ENCODE assay signal across 1 cellular context in the genomic region with DNA sequence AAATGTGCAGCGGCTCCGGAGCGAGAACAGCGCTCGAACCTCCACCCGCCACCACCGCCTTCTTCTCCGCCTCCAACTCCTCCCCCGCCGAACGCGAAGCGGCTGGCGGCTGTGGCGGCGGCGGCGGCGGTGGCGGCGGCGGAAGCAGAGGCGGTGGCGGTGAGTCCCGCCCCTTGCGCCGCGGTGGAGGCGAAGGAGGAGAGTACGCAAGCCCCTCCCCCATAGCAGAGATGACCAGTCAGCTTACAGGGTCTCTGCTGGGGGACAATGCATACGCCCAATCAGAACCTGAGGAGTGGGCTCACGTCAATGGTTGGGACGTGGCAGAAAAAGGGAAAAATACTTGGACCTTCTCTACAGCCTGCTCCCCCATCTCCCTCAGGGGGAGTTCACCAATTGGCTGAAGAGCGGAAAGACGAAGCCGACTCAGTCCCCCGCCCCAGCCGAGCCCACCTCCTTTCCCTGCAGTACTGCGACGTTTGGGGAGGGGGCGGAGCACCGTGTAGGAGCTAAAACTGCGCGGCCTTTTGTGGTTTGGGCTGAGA.
TF ChIP-seq lines count a peak whose summit lies in the region.

A gene with protein sequence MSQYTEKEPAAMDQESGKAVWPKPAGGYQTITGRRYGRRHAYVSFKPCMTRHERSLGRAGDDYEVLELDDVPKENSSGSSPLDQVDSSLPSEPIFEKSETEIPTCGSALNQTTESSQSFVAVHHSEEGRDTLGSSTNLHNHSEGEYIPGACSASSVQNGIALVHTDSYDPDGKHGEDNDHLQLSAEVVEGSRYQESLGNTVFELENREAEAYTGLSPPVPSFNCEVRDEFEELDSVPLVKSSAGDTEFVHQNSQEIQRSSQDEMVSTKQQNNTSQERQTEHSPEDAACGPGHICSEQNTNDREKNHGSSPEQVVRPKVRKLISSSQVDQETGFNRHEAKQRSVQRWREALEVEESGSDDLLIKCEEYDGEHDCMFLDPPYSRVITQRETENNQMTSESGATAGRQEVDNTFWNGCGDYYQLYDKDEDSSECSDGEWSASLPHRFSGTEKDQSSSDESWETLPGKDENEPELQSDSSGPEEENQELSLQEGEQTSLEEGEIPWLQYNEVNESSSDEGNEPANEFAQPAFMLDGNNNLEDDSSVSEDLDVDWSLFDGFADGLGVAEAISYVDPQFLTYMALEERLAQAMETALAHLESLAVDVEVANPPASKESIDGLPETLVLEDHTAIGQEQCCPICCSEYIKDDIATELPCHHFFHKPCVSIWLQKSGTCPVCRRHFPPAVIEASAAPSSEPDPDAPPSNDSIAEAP (minus strand): TSS at position 131 of the 545 bp plus-strand sequence. CDS start 26,541 bp downstream, outside the sequence.

TF ChIP-seq in K562, 482 proteins besides CTCF, POLR2A, EP300 and RAD21 (continued from another document and continues in another):
- TF ChIP-seq FOXP4 (CRISPR knock-in tag; IDR thresholded peaks at IDR 0.05; ENCODE audit: borderline replicate concordance) = no peak
- no peak for TF ChIP-seq ZFP30 (CRISPR knock-in tag; IDR thresholded peaks at IDR 0.05; ENCODE audit: borderline replicate concordance)
- no peak for TF ChIP-seq DMBX1 (CRISPR knock-in tag; IDR thresholded peaks at IDR 0.05; ENCODE audit: borderline replicate concordance)
- no peak for TF ChIP-seq ZNF512 (tag; IDR thresholded peaks at IDR 0.05)
- TF ChIP-seq PRMT5 (CRISPR knock-in tag; IDR thresholded peaks at IDR 0.05) = no peak
- no peak for TF ChIP-seq KLF1 (tag; IDR thresholded peaks at IDR 0.05)
- TF ChIP-seq, protein P1, sequence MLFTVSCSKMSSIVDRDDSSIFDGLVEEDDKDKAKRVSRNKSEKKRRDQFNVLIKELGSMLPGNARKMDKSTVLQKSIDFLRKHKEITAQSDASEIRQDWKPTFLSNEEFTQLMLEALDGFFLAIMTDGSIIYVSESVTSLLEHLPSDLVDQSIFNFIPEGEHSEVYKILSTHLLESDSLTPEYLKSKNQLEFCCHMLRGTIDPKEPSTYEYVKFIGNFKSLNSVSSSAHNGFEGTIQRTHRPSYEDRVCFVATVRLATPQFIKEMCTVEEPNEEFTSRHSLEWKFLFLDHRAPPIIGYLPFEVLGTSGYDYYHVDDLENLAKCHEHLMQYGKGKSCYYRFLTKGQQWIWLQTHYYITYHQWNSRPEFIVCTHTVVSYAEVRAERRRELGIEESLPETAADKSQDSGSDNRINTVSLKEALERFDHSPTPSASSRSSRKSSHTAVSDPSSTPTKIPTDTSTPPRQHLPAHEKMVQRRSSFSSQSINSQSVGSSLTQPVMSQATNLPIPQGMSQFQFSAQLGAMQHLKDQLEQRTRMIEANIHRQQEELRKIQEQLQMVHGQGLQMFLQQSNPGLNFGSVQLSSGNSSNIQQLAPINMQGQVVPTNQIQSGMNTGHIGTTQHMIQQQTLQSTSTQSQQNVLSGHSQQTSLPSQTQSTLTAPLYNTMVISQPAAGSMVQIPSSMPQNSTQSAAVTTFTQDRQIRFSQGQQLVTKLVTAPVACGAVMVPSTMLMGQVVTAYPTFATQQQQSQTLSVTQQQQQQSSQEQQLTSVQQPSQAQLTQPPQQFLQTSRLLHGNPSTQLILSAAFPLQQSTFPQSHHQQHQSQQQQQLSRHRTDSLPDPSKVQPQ (CRISPR knock-in tag; IDR thresholded peaks at IDR 0.05; ENCODE audit: borderline replicate concordance) = no peak
- TF ChIP-seq, protein P2, sequence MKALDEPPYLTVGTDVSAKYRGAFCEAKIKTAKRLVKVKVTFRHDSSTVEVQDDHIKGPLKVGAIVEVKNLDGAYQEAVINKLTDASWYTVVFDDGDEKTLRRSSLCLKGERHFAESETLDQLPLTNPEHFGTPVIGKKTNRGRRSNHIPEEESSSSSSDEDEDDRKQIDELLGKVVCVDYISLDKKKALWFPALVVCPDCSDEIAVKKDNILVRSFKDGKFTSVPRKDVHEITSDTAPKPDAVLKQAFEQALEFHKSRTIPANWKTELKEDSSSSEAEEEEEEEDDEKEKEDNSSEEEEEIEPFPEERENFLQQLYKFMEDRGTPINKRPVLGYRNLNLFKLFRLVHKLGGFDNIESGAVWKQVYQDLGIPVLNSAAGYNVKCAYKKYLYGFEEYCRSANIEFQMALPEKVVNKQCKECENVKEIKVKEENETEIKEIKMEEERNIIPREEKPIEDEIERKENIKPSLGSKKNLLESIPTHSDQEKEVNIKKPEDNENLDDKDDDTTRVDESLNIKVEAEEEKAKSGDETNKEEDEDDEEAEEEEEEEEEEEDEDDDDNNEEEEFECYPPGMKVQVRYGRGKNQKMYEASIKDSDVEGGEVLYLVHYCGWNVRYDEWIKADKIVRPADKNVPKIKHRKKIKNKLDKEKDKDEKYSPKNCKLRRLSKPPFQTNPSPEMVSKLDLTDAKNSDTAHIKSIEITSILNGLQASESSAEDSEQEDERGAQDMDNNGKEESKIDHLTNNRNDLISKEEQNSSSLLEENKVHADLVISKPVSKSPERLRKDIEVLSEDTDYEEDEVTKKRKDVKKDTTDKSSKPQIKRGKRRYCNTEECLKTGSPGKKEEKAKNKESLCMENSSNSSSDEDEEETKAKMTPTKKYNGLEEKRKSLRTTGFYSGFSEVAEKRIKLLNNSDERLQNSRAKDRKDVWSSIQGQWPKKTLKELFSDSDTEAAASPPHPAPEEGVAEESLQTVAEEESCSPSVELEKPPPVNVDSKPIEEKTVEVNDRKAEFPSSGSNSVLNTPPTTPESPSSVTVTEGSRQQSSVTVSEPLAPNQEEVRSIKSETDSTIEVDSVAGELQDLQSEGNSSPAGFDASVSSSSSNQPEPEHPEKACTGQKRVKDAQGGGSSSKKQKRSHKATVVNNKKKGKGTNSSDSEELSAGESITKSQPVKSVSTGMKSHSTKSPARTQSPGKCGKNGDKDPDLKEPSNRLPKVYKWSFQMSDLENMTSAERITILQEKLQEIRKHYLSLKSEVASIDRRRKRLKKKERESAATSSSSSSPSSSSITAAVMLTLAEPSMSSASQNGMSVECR (CRISPR knock-in tag; IDR thresholded peaks at IDR 0.05) = no peak
- TF ChIP-seq HINFP (tag; conservative IDR thresholded peaks at IDR 0.05; ENCODE audit: low read depth) = no peak
- no peak for TF ChIP-seq ETS2 (tag; IDR thresholded peaks at IDR 0.05; ENCODE audit: borderline replicate concordance, poor library complexity, severe bottlenecking)
- TF ChIP-seq, protein P3, sequence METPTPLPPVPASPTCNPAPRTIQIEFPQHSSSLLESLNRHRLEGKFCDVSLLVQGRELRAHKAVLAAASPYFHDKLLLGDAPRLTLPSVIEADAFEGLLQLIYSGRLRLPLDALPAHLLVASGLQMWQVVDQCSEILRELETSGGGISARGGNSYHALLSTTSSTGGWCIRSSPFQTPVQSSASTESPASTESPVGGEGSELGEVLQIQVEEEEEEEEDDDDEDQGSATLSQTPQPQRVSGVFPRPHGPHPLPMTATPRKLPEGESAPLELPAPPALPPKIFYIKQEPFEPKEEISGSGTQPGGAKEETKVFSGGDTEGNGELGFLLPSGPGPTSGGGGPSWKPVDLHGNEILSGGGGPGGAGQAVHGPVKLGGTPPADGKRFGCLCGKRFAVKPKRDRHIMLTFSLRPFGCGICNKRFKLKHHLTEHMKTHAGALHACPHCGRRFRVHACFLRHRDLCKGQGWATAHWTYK (CRISPR knock-in tag; IDR thresholded peaks at IDR 0.05) = no peak
- no peak for TF ChIP-seq CBFB (CRISPR knock-in tag; IDR thresholded peaks at IDR 0.05)
- TF ChIP-seq ZNF785 (CRISPR knock-in tag; IDR thresholded peaks at IDR 0.05) = no peak
- no peak for TF ChIP-seq DIDO1 (tag; IDR thresholded peaks at IDR 0.05; ENCODE audit: low read depth)
- no peak for TF ChIP-seq HEY1 (CRISPR knock-in tag; IDR thresholded peaks at IDR 0.05; ENCODE audit: borderline replicate concordance)
- no peak for TF ChIP-seq NFIX (CRISPR knock-in tag; IDR thresholded peaks at IDR 0.05; ENCODE audit: low read depth)
- TF ChIP-seq TAF1 (IDR thresholded peaks at IDR 0.05; ENCODE audit: control insufficient read depth, extremely low read depth, insufficient read depth, low read length, severe bottlenecking) = peak; percentile 77
- TF ChIP-seq SOX6 (IDR thresholded peaks at IDR 0.05) = no peak
- TF ChIP-seq MCM7 (IDR thresholded peaks at IDR 0.05) = no peak
- TF ChIP-seq, protein P4, sequence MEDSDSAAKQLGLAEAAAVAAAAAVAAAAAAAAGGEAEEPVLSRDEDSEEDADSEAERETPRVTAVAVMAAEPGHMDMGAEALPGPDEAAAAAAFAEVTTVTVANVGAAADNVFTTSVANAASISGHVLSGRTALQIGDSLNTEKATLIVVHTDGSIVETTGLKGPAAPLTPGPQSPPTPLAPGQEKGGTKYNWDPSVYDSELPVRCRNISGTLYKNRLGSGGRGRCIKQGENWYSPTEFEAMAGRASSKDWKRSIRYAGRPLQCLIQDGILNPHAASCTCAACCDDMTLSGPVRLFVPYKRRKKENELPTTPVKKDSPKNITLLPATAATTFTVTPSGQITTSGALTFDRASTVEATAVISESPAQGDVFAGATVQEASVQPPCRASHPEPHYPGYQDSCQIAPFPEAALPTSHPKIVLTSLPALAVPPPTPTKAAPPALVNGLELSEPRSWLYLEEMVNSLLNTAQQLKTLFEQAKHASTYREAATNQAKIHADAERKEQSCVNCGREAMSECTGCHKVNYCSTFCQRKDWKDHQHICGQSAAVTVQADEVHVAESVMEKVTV (CRISPR knock-in tag; IDR thresholded peaks at IDR 0.05) = no peak
- no peak for TF ChIP-seq ZNF778 (CRISPR knock-in tag; IDR thresholded peaks at IDR 0.05)
- no peak for TF ChIP-seq ZC3H11A (IDR thresholded peaks at IDR 0.05; ENCODE audit: low read depth, low read length)
- no peak for TF ChIP-seq KDM1A (IDR thresholded peaks at IDR 0.05)
- peak; percentile 89 for TF ChIP-seq GABPA (tag; conservative IDR thresholded peaks at IDR 0.05; ENCODE audit: low read depth)
- TF ChIP-seq BHLHE40 (IDR thresholded peaks at IDR 0.05; ENCODE audit: low read length) = no peak
- no peak; a peak in 1 of 4 replicates for TF ChIP-seq SIN3A (IDR thresholded peaks at IDR 0.05; ENCODE audit: borderline replicate concordance in 2 of 2, control insufficient read depth in 1 of 2, low read depth in 2 of 2, low read length in 2 of 2)
- TF ChIP-seq ZBED1 (IDR thresholded peaks at IDR 0.05) = no peak
- TF ChIP-seq SFPQ (IDR thresholded peaks at IDR 0.05; ENCODE audit: low read depth, low read length) = no peak
- TF ChIP-seq RBBP5 (IDR thresholded peaks at IDR 0.05; ENCODE audit: borderline replicate concordance, insufficient read depth, low read length, poor library complexity, severe bottlenecking) = no peak
- TF ChIP-seq, protein P5, sequence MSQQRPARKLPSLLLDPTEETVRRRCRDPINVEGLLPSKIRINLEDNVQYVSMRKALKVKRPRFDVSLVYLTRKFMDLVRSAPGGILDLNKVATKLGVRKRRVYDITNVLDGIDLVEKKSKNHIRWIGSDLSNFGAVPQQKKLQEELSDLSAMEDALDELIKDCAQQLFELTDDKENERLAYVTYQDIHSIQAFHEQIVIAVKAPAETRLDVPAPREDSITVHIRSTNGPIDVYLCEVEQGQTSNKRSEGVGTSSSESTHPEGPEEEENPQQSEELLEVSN (IDR thresholded peaks at IDR 0.05; ENCODE audit: borderline replicate concordance in 1 of 2, extremely low read depth in 1 of 2, insufficient read depth in 1 of 2, insufficient read length in 1 of 2, low read depth in 1 of 2, low read length in 1 of 2, poor library complexity in 1 of 2, severe bottlenecking in 1 of 2) = peak in 1 of 2 experiments; percentile 34
- TF ChIP-seq ARNT (IDR thresholded peaks at IDR 0.05) = no peak
